Comparison of ENCODE assay signal across 14 cellular contexts in genomic region chr19:30587869-30588268, GRCh38.
"Had no signal": no experiment of that assay in that cellular context is flagged by ENCODE, and none has a peak within 500 bp of the region (broad histone marks: within the 10 kb centered on the region; RNA-seq: fewer than 3 reads in every experiment).

No MANE protein-coding gene starts in this region.

- H3K9me3 ChIP-seq: adrenal gland, left lung, prostate gland, right lobe of liver, spleen, suprapubic skin, upper lobe of right lung had no signal

- DNase-seq: activated CD4-positive, alpha-beta T cell treated with anti-CD3 and anti-CD28 coated beads, Interleukin-2, amount 50 U/mL, for 1 hour; activated CD4-positive, CD25-positive, alpha-beta regulatory T cell; activated naive CD4-positive, alpha-beta T cell treated with anti-CD3 and anti-CD28 coated beads, Interleukin-2, amount 50 U/mL, for 16 hours; adrenal gland; left lung; right lobe of liver; spleen; stimulated activated CD4-positive, alpha-beta T cell treated with anti-CD3 and anti-CD28 coated beads, Interleukin-1b, Interleukin-23, amount 100 ng/mL, for 48 hours; T-helper 2 cell; upper lobe of right lung had no signal

- H3K27me3 ChIP-seq: adrenal gland, right lobe of liver, suprapubic skin, upper lobe of right lung had no signal

- H3K4me1 ChIP-seq: adrenal gland, left lung, prostate gland, right lobe of liver, spleen, suprapubic skin, upper lobe of right lung had no signal

- H3K27ac ChIP-seq: adrenal gland, left lung, prostate gland, right lobe of liver, spleen, suprapubic skin, upper lobe of right lung had no signal

- ATAC-seq: left lung; natural killer cell treated with Interleukin-12 subunit alpha and Interleukin-12 subunit beta and Interleukin-15 and Interleukin-18, amount 100 ng/mL, for 72 hours; right lobe of liver; stimulated activated memory B cell treated with anti-CD40 and anti-IgM and Interleukin-4, amounts not matched to agents 10 μg/mL and 1 μg/mL and 100 μg/mL, for 72 hours; upper lobe of right lung had no signal

- H3K36me3 ChIP-seq: adrenal gland, left lung, prostate gland, right lobe of liver, spleen, suprapubic skin, upper lobe of right lung had no signal

- H3K4me3 ChIP-seq: adrenal gland, left lung, prostate gland, right lobe of liver, spleen, suprapubic skin, upper lobe of right lung had no signal
